In genomic region chr12:101941306-101942000, GRCh38 we compare ENCODE assay signal across 11 cellular contexts.
DNase-seq lines count a peak whose midpoint lies in the region; ATAC-seq and TF ChIP-seq lines count a peak whose summit lies in the region.
"Had no signal": no experiment of that assay in that cellular context is flagged by ENCODE, and none has a peak within 500 bp of the region (broad histone marks: within the 10 kb centered on the region; RNA-seq: fewer than 3 reads in every experiment).

No MANE protein-coding gene starts in this region.

- H3K27me3 ChIP-seq in GM23338 (ENCODE audit: insufficient read depth), result no peaks in the 10 kb centered on the region
- peaks cover 0 to 13% of the 10 kb centered on the region in 2 experiments for H3K27me3 ChIP-seq in mesenchymal stem cell (ENCODE audit: control insufficient read depth in 1 of 2, insufficient read depth in 1 of 2, low read length in 2 of 2)
- peaks cover 9% of the 10 kb centered on the region for H3K27me3 ChIP-seq in left ventricle myocardium inferior (ENCODE audit: low read depth)
- H3K27me3 ChIP-seq: adrenal gland had no signal

- no peaks in the 10 kb centered on the region for H3K9me3 Mint-ChIP-seq in GM23338

- H3F3A ChIP-seq in GM23338 (replicated peaks; ENCODE audit: low read depth), result no peaks in the 10 kb centered on the region

- no peak overlapping the region for H3K4me3 ChIP-seq in GM23338
- no peak overlapping the region for H3K4me3 ChIP-seq in mesenchymal stem cell (ENCODE audit: insufficient read depth in 1 of 2, low read depth in 1 of 2, low read length in 2 of 2)
- no peak overlapping the region for H3K4me3 ChIP-seq in left ventricle myocardium inferior
- H3K4me3 ChIP-seq: adrenal gland had no signal

- no peak overlapping the region for H3K4ac ChIP-seq in mesenchymal stem cell (ENCODE audit: low read depth in 1 of 2, low read length in 2 of 2)

- H2BK5ac ChIP-seq in mesenchymal stem cell (ENCODE audit: low read depth, low read length, poor library complexity, severe bottlenecking), result no peak overlapping the region

- H3K4me1 Mint-ChIP-seq in GM23338, result peaks cover 16% of the 10 kb centered on the region; the same call in 2 of the 3 replicates

- H3K27me3 Mint-ChIP-seq in GM23338 (ENCODE audit: insufficient read depth, low read depth, poor library complexity), result no peaks in the 10 kb centered on the region

- H3K9me3 ChIP-seq in mesenchymal stem cell (ENCODE audit: control insufficient read depth, low read length), result no peaks in the 10 kb centered on the region
- H3K9me3 ChIP-seq in left ventricle myocardium inferior (replicated peaks), result no peaks in the 10 kb centered on the region
- H3K9me3 ChIP-seq: adrenal gland had no signal

- H3K4me1 ChIP-seq in GM23338 (ENCODE audit: insufficient read depth) (peaks cover 3% of the 10 kb centered on the region; the same call in 1 of the 2 replicates), mesenchymal stem cell (ENCODE audit: control insufficient read depth, insufficient read depth, low read depth, low read length) (peaks cover 1% of the 10 kb centered on the region), left ventricle myocardium inferior (peaks cover 4% of the 10 kb centered on the region)

- H3K79me1 ChIP-seq in mesenchymal stem cell (replicated peaks; ENCODE audit: low read length, poor library complexity, severe bottlenecking), result no peaks in the 10 kb centered on the region

- H4K91ac ChIP-seq in mesenchymal stem cell (ENCODE audit: low read length), result no peak overlapping the region

- H3K4me2 ChIP-seq in GM23338 (no peak overlapping the region), mesenchymal stem cell (ENCODE audit: low read length, poor library complexity, severe bottlenecking) (no peak overlapping the region)

- H4K8ac ChIP-seq in mesenchymal stem cell (ENCODE audit: low read length), result no peak overlapping the region

- peak; percentile 92 for ATAC-seq in GM18517 (IDR thresholded peaks at IDR 0.05; ENCODE audit: unreplicated experiment)
- ATAC-seq in GM23338, result no peak
- peak; percentile 79 for ATAC-seq in HG03571 (IDR thresholded peaks at IDR 0.05; ENCODE audit: unreplicated experiment)
- ATAC-seq in activated CD4-positive, CD25-positive, alpha-beta regulatory T cell treated with anti-CD3 and anti-CD28 coated beads, Interleukin-2, amount 50 U/mL, for 24 hours, result no peak

- no peaks in the 10 kb centered on the region for H3K79me2 ChIP-seq in GM23338 (replicated peaks; ENCODE audit: insufficient read depth)

- TF ChIP-seq CTCF in GM23338 (conservative IDR thresholded peaks at IDR 0.05; ENCODE audit: low read depth in 2 of 2) (no peak), left ventricle myocardium inferior (IDR thresholded peaks at IDR 0.05; ENCODE audit: borderline replicate concordance) (no peak)

- H3K27ac Mint-ChIP-seq in GM23338, result no peak overlapping the region

- no peak overlapping the region for H3K18ac ChIP-seq in mesenchymal stem cell (ENCODE audit: low read depth in 1 of 2, low read length in 2 of 2)

- H3K14ac ChIP-seq in mesenchymal stem cell (ENCODE audit: low read length in 2 of 2), result no peak overlapping the region

- no peaks in the 10 kb centered on the region for H4K20me1 ChIP-seq in GM23338 (replicated peaks; ENCODE audit: insufficient read depth)

- H3K36me3 ChIP-seq in GM23338 (ENCODE audit: insufficient read depth) (no peaks in the 10 kb centered on the region), mesenchymal stem cell (ENCODE audit: control insufficient read depth in 1 of 2, insufficient read depth in 2 of 2, low read depth in 1 of 2, low read length in 2 of 2) (no peaks in the 10 kb centered on the region), left ventricle myocardium inferior (no peaks in the 10 kb centered on the region)
- H3K36me3 ChIP-seq: adrenal gland had no signal

- no CpG with 5 or more reads among the region's 2 CpGs for WGBS in mesenchymal stem cell

- no peak overlapping the region for H2BK15ac ChIP-seq in mesenchymal stem cell (ENCODE audit: low read depth, poor library complexity, severe bottlenecking)

- intact Hi-C loops in left ventricle myocardium inferior (cut with micrococcal nuclease), result no loop called here

- no peak for DNase-seq in GM23338 (ENCODE audit: low spot score)
- no peak for DNase-seq in mesenchymal stem cell
- DNase-seq in DMS153 (lab: John Stamatoyannopoulos, UW), result no peak
- no peak for DNase-seq in left ventricle myocardium inferior
- DNase-seq in AG08395 (ENCODE audit: low spot score), result no peak
- DNase-seq: adrenal gland; KG1; stimulated activated naive CD4-positive, alpha-beta T cell had no signal

- H2AFZ ChIP-seq in GM23338, result peak overlapping the region; percentile 78; the same call in 1 of the 2 replicates
- H2AFZ ChIP-seq in mesenchymal stem cell (ENCODE audit: low read depth, low read length), result no peak overlapping the region

- H3K27ac ChIP-seq in GM23338 (ENCODE audit: low read depth) (no peak overlapping the region), mesenchymal stem cell (ENCODE audit: low read length, poor library complexity, severe bottlenecking) (no peak overlapping the region), left ventricle myocardium inferior (replicated peaks) (no peak overlapping the region)
- H3K27ac ChIP-seq: adrenal gland had no signal

- peak overlapping the region; percentile 73 for H3K9ac ChIP-seq in mesenchymal stem cell (ENCODE audit: low read length)

- no peak overlapping the region for H2BK12ac ChIP-seq in mesenchymal stem cell (ENCODE audit: low read length in 2 of 2)

- no peak overlapping the region for H2AK5ac ChIP-seq in mesenchymal stem cell (ENCODE audit: low read length, severe bottlenecking)

- H3K23ac ChIP-seq in mesenchymal stem cell (ENCODE audit: low read length in 2 of 2), result no peak overlapping the region

- no peak overlapping the region for H2BK120ac ChIP-seq in mesenchymal stem cell (ENCODE audit: low read depth, low read length)

- no peak overlapping the region for H3K4me3 Mint-ChIP-seq in GM23338

- H3K36me3 Mint-ChIP-seq in GM23338 (ENCODE audit: low read depth), result no peaks in the 10 kb centered on the region

- H3K9me2 ChIP-seq in GM23338 (ENCODE audit: insufficient read depth), result no peaks in the 10 kb centered on the region

TF ChIP-seq in GM23338, 12 proteins besides CTCF, POLR2A, EP300 and RAD21:
- TF ChIP-seq EZH2phosphoT487 (IDR thresholded peaks at IDR 0.05; ENCODE audit: unreplicated experiment) (no peak), JUNB (IDR thresholded peaks at IDR 0.05; ENCODE audit: unreplicated experiment) (no peak), NANOG (IDR thresholded peaks at IDR 0.05; ENCODE audit: borderline replicate concordance) (no peak), CREB1 (CRISPR knock-in tag; IDR thresholded peaks at IDR 0.05; ENCODE audit: low read depth) (no peak), ZNF114 (CRISPR knock-in tag; IDR thresholded peaks at IDR 0.05) (no peak), POLR2AphosphoS5 (IDR thresholded peaks at IDR 0.05; ENCODE audit: low read depth) (no peak)

Comparison
In these comparisons a context has a peak if more than half of its experiments do, and no peak if none do; other contexts are left out.
1. ATAC-seq: peak in GM18517 (single experiment) and HG03571 (single experiment); none in GM23338 (single experiment) and activated CD4-positive, CD25-positive, alpha-beta regulatory T cell treated with anti-CD3 and anti-CD28 coated beads, Interleukin-2, amount 50 U/mL, for 24 hours (0 of 2).